Comparison of ENCODE assay signal across 8 cellular contexts in the genomic region with DNA sequence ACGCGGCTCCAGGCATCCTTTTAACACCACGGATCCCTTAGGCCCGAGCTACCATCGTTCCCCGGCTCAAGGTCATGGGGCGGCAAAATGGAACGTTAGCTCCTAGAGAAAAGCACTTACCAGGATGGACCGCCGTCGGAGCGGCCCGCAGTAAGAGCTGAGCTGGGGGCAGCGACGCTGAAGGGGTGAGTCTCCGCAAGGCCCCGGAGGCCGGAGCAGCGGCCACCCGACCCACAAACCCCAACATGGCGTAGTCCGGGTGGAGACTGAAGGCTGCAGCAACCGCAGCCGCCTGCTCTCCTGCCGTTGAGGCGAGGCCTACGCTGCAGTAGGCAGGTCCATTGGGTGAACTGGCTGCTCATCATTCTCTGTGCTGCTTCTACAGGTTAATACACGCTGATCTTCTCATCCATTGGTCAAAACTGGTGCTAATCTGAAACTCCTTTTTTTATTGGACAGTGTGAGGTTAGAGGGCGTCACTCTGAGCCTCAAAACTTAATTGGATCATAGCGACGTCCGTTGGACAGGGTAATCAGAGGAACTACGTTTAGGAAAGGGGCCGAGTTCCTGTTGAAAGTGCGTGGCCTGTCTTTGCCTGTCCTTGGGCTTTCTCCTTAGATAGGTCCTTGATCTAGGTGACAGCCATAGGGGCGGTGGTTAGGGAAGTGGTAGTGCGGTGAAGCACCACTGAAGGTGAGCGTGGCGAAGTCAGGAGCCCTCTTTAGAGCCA. TPM values are rescaled to one million over a fixed set of nuclear protein-coding genes. Genes with fewer than 3 reads are reported as not detected.
DNase-seq lines count a peak whose midpoint lies in the region; ATAC-seq, FAIRE-seq and TF ChIP-seq lines count a peak whose summit lies in the region.

Gene ATP5F1B (minus strand): TSS at position 268 of the 730 bp plus-strand sequence. CDS start 21 bp downstream, at position 247.

- peak; percentile 89 for FAIRE-seq in keratinocyte (lab: Jason Lieb, UNC)

- peak within 1 kb of the TSS; percentile 90 for H3K27ac ChIP-seq in keratinocyte (ENCODE audit: control insufficient read depth, insufficient read depth, low read length)

- peak; percentile 99 for TF ChIP-seq POLR2A in GM19099 (IDR thresholded peaks at IDR 0.05; ENCODE audit: extremely low read depth, insufficient read length, low read depth)

- peaks cover 8% of the 10 kb centered on the region for H4K20me1 ChIP-seq in keratinocyte (ENCODE audit: control insufficient read depth, extremely low read depth, insufficient read depth, low read length)

- H3K4me2 ChIP-seq in keratinocyte (ENCODE audit: control insufficient read depth, extremely low read depth, insufficient read depth, low read depth, low read length): peak within 1 kb of the TSS; percentile 85

- H3K9me1 ChIP-seq in keratinocyte (ENCODE audit: control insufficient read depth, extremely low read depth, insufficient read depth, low read length): no peaks in the 10 kb centered on the region

- dilution Hi-C loops in keratinocyte (cut with MboI; ENCODE audit: extremely low pct_ligation_motif_present, low sequenced_read_pairs): no loop called here

- peaks cover 40% of the 10 kb centered on the region for H3K79me2 ChIP-seq in keratinocyte (ENCODE audit: control insufficient read depth, insufficient read depth, low read length)

- H2AFZ ChIP-seq in keratinocyte (ENCODE audit: control insufficient read depth, low read length): peak within 1 kb of the TSS; percentile 85

- peak within 1 kb of the TSS; percentile 84 to 97 (median 92) for H3K4me3 ChIP-seq in keratinocyte (ENCODE audit: control insufficient read depth in 2 of 3, extremely low read depth in 1 of 3, insufficient read depth in 2 of 3, low read depth in 1 of 3, low read length in 3 of 3)

- no peaks in the 10 kb centered on the region for H3K27me3 ChIP-seq in keratinocyte (ENCODE audit: control insufficient read depth, extremely low read depth, insufficient read depth, low read length)

- ATAC-seq in HG03432 (IDR thresholded peaks at IDR 0.05; ENCODE audit: unreplicated experiment): peak; percentile 98

- H3K4me1 ChIP-seq in keratinocyte (ENCODE audit: control insufficient read depth, extremely low read depth, insufficient read depth, low read length): peaks cover 13% of the 10 kb centered on the region

- DNase-seq in AG20443 (ENCODE audit: low spot score) (peak; percentile 96), NCI-H510A (lab: John Stamatoyannopoulos, UW) (peak; percentile 98), cerebellum (ENCODE audit: low spot score) (peak; percentile 99), keratinocyte (ENCODE audit: low read depth, low spot score) (peak; percentile 97)
- peak; percentile 78 for DNase-seq in activated CD4-positive, alpha-beta T cell treated with anti-CD3 and anti-CD28 coated beads for 1 hour
- peak; percentile 69 to 73 for DNase-seq in stimulated activated CD4-positive, alpha-beta T cell treated with anti-CD3 and anti-CD28 coated beads, Interleukin-15, amount 100 ng/mL, for 1 hour (ENCODE audit: low read depth in 1 of 2, low spot score in 1 of 2)

- peak within 1 kb of the TSS; percentile 96 for H3K9ac ChIP-seq in keratinocyte (ENCODE audit: control insufficient read depth, extremely low read depth, insufficient read depth, low read length)

- no peaks in the 10 kb centered on the region for H3K9me3 ChIP-seq in keratinocyte (ENCODE audit: control insufficient read depth, low read depth, low read length)

- H3K36me3 ChIP-seq in keratinocyte (ENCODE audit: control insufficient read depth in 2 of 2, extremely low read depth in 1 of 2, insufficient read depth in 2 of 2, low read length in 2 of 2): peaks cover 16 to 21% of the 10 kb centered on the region in 2 experiments

- no peak for TF ChIP-seq CTCF in keratinocyte (optimal IDR thresholded peaks at IDR 0.05 in 1 of 3, IDR thresholded peaks at IDR 0.05 in 1 of 3, conservative IDR thresholded peaks at IDR 0.05 in 1 of 3; ENCODE audit: extremely low read depth in 1 of 3, insufficient read depth in 2 of 3, low read length in 3 of 3)

RNA-seq across cellular contexts. Expression of gene ATP5F1B, which starts in this region (rescaled TPM):
- total RNA-seq in cerebellum: 238 TPM
- 1,041 to 1,488 TPM (median 1,355 TPM) in 3 replicates for polyA plus RNA-seq in keratinocyte
- 345 TPM for polyA plus RNA-seq in keratinocyte (2011; ENCODE audit: low read depth)
- 1,140 and 1,556 TPM in 2 replicates for polyA plus RNA-seq in keratinocyte (2011; cell fraction: cytosol; rRNA removed)
- 951 and 1,005 TPM in 2 replicates for polyA plus RNA-seq in keratinocyte (2011; cell fraction: nucleus; rRNA removed)
- polyA plus RNA-seq in keratinocyte (2012; ENCODE audit: low replicate concordance): 698 and 706 TPM in 2 replicates
- polyA minus RNA-seq in keratinocyte: 1,284 to 1,537 TPM (median 1,516 TPM) in 3 replicates
- 873 TPM for polyA minus RNA-seq in keratinocyte (2011; cell fraction: cytosol; rRNA and poly(A)+ RNA removed)
- polyA minus RNA-seq in keratinocyte (2011; cell fraction: nucleus; rRNA and poly(A)+ RNA removed): 274 and 399 TPM in 2 replicates

Comparison
In these comparisons a context has a peak if more than half of its experiments do, and no peak if none do; other contexts are left out.
1. Peak in every context shown above with its lines: DNase-seq, ATAC-seq, H3K4me3 ChIP-seq and H3K27ac ChIP-seq.